Comparison of ENCODE assay signal across 1 cellular context in genomic region chr21:41631564-41632461, GRCh38.
A peak's percentile ranks its signal among the peaks of the same experiment; 100 is the strongest.
TF ChIP-seq lines count a peak whose summit lies in the region.

No MANE protein-coding gene starts in this region.

TF ChIP-seq in HEK293, 187 proteins besides CTCF, POLR2A, EP300 and RAD21 (continued from another document):
- TF ChIP-seq KLF17 (tag by site-specific recombination; IDR thresholded peaks at IDR 0.05) (peak; percentile 96), EGR2 (tag by site-specific recombination; IDR thresholded peaks at IDR 0.05; ENCODE audit: low read depth) (peak; percentile 98), ZNF341 (tag by site-specific recombination; IDR thresholded peaks at IDR 0.05; ENCODE audit: low read depth) (peak; percentile 37; the same call in 1 of the 2 replicates), GLIS2 (tag by site-specific recombination; IDR thresholded peaks at IDR 0.05) (peak; percentile 39; the same call in 1 of the 2 replicates)
- TF ChIP-seq, protein P1, sequence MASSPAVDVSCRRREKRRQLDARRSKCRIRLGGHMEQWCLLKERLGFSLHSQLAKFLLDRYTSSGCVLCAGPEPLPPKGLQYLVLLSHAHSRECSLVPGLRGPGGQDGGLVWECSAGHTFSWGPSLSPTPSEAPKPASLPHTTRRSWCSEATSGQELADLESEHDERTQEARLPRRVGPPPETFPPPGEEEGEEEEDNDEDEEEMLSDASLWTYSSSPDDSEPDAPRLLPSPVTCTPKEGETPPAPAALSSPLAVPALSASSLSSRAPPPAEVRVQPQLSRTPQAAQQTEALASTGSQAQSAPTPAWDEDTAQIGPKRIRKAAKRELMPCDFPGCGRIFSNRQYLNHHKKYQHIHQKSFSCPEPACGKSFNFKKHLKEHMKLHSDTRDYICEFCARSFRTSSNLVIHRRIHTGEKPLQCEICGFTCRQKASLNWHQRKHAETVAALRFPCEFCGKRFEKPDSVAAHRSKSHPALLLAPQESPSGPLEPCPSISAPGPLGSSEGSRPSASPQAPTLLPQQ (tag by site-specific recombination; IDR thresholded peaks at IDR 0.05), result no peak
